Comparison of ENCODE assay signal across 2 cellular contexts in the genomic region with DNA sequence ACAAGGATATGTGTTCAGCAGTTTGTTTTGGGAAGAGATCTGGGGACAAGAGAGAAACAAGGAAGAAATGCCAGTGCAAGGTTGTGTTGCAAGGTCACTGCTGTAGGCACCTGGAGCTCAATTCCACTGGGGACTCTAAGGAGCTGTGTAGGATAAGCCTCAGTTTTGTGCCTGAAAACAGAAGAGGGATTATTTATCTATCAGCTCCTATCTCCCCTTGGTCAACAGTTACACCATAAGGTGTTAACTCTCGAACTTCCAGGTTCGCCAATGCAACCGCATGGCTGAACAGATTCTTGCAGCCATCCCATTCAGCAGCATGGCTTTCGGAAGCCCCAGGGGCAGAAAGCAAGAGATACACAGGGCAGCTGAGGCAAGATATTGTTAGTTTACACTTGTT.
TF ChIP-seq lines count a peak whose summit lies in the region.

No MANE protein-coding gene starts in this region.

TF ChIP-seq in HepG2, 621 proteins besides CTCF, POLR2A, EP300 and RAD21:
- TF ChIP-seq CHD2 (IDR thresholded peaks at IDR 0.05; ENCODE audit: low read depth, low read length): no peak
- TF ChIP-seq FOXK2 (IDR thresholded peaks at IDR 0.05): no peak
- TF ChIP-seq KDM1A (CRISPR knock-in tag; IDR thresholded peaks at IDR 0.05): no peak
- no peak for TF ChIP-seq MTA1 (CRISPR knock-in tag; IDR thresholded peaks at IDR 0.05; ENCODE audit: borderline replicate concordance)
- TF ChIP-seq SP2 (CRISPR knock-in tag; IDR thresholded peaks at IDR 0.05): no peak
- TF ChIP-seq, protein P1, sequence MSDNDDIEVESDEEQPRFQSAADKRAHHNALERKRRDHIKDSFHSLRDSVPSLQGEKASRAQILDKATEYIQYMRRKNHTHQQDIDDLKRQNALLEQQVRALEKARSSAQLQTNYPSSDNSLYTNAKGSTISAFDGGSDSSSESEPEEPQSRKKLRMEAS (IDR thresholded peaks at IDR 0.05): no peak
- peak; percentile 73 for TF ChIP-seq ZNF652 (CRISPR knock-in tag; IDR thresholded peaks at IDR 0.05; ENCODE audit: borderline replicate concordance, low read depth)
- TF ChIP-seq ZSCAN22 (CRISPR knock-in tag; IDR thresholded peaks at IDR 0.05): no peak

TF ChIP-seq in K562, 482 proteins besides CTCF, POLR2A, EP300 and RAD21:
- TF ChIP-seq NFRKB (IDR thresholded peaks at IDR 0.05; ENCODE audit: low read depth) (no peak), ZNF12 (CRISPR knock-in tag; IDR thresholded peaks at IDR 0.05) (no peak), POLR2B (IDR thresholded peaks at IDR 0.05; ENCODE audit: low read depth, partially characterized antibody) (no peak), ZNF561 (CRISPR knock-in tag; conservative IDR thresholded peaks at IDR 0.05) (no peak), ELF1 (tag; IDR thresholded peaks at IDR 0.05) (no peak), ARID2 (IDR thresholded peaks at IDR 0.05) (no peak)
- TF ChIP-seq, protein P2, sequence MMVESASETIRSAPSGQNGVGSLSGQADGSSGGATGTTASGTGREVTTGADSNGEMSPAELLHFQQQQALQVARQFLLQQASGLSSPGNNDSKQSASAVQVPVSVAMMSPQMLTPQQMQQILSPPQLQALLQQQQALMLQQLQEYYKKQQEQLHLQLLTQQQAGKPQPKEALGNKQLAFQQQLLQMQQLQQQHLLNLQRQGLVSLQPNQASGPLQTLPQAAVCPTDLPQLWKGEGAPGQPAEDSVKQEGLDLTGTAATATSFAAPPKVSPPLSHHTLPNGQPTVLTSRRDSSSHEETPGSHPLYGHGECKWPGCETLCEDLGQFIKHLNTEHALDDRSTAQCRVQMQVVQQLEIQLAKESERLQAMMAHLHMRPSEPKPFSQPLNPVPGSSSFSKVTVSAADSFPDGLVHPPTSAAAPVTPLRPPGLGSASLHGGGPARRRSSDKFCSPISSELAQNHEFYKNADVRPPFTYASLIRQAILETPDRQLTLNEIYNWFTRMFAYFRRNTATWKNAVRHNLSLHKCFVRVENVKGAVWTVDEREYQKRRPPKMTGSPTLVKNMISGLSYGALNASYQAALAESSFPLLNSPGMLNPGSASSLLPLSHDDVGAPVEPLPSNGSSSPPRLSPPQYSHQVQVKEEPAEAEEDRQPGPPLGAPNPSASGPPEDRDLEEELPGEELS (CRISPR knock-in tag; IDR thresholded peaks at IDR 0.05; ENCODE audit: borderline replicate concordance): no peak
- TF ChIP-seq, protein P3, sequence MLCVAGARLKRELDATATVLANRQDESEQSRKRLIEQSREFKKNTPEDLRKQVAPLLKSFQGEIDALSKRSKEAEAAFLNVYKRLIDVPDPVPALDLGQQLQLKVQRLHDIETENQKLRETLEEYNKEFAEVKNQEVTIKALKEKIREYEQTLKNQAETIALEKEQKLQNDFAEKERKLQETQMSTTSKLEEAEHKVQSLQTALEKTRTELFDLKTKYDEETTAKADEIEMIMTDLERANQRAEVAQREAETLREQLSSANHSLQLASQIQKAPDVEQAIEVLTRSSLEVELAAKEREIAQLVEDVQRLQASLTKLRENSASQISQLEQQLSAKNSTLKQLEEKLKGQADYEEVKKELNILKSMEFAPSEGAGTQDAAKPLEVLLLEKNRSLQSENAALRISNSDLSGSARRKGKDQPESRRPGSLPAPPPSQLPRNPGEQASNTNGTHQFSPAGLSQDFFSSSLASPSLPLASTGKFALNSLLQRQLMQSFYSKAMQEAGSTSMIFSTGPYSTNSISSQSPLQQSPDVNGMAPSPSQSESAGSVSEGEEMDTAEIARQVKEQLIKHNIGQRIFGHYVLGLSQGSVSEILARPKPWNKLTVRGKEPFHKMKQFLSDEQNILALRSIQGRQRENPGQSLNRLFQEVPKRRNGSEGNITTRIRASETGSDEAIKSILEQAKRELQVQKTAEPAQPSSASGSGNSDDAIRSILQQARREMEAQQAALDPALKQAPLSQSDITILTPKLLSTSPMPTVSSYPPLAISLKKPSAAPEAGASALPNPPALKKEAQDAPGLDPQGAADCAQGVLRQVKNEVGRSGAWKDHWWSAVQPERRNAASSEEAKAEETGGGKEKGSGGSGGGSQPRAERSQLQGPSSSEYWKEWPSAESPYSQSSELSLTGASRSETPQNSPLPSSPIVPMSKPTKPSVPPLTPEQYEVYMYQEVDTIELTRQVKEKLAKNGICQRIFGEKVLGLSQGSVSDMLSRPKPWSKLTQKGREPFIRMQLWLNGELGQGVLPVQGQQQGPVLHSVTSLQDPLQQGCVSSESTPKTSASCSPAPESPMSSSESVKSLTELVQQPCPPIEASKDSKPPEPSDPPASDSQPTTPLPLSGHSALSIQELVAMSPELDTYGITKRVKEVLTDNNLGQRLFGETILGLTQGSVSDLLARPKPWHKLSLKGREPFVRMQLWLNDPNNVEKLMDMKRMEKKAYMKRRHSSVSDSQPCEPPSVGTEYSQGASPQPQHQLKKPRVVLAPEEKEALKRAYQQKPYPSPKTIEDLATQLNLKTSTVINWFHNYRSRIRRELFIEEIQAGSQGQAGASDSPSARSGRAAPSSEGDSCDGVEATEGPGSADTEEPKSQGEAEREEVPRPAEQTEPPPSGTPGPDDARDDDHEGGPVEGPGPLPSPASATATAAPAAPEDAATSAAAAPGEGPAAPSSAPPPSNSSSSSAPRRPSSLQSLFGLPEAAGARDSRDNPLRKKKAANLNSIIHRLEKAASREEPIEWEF (CRISPR knock-in tag; IDR thresholded peaks at IDR 0.05): no peak
